14 cellular contexts compared by ENCODE assay signal in the genomic region with DNA sequence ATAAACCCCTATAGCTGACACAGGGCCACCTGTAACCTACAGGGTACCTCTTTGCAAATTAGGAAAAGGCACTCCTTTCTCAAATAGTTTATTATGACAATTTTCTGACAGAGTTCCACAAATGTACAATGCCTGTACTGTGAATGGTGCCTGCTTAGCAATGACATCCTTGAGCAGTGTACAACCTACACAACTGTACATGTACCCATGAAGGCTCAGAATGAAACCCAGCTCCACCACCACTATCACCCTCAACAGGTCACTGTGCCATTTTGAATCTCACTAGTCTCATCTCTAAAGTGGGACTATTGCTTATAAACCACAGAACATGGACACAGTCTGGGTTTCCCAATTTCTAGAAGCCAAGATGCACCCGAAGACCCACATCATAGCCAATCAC. TPM values are rescaled to one million over a fixed set of nuclear protein-coding genes. Genes with fewer than 3 reads are reported as not detected.
DNase-seq lines count a peak whose midpoint lies in the region; ATAC-seq and TF ChIP-seq lines count a peak whose summit lies in the region.
"Had no signal": no experiment of that assay in that cellular context is flagged by ENCODE, and none has a peak within 500 bp of the region (broad histone marks: within the 10 kb centered on the region; RNA-seq: fewer than 3 reads in every experiment).

No MANE protein-coding gene starts in this region.

- H3K27ac Mint-ChIP-seq in CD4-positive, CD25-positive, alpha-beta regulatory T cell: peak overlapping the region; percentile 86 to 99 (median 97)
- peak overlapping the region; percentile 93 for H3K27ac Mint-ChIP-seq in CD4-positive, alpha-beta T cell
- H3K27ac Mint-ChIP-seq in WTC11 (peak overlapping the region; percentile 74), nephron progenitor cell (peak overlapping the region; percentile 88)

- no peaks in the 10 kb centered on the region for H3K9me3 ChIP-seq in CD4-positive, CD25-positive, alpha-beta regulatory T cell (ENCODE audit: control insufficient read depth in 2 of 2, low read length in 2 of 2)
- no peaks in the 10 kb centered on the region for H3K9me3 ChIP-seq in CD4-positive, alpha-beta T cell (ENCODE audit: control insufficient read depth, low read length)

- no peaks in the 10 kb centered on the region for H3K27me3 Mint-ChIP-seq in CD4-positive, CD25-positive, alpha-beta regulatory T cell
- no peaks in the 10 kb centered on the region for H3K27me3 Mint-ChIP-seq in CD4-positive, alpha-beta T cell
- H3K27me3 Mint-ChIP-seq in WTC11 (ENCODE audit: low read depth) (no peaks in the 10 kb centered on the region; the same call in 1 of the 2 replicates), nephron progenitor cell (ENCODE audit: low read depth, poor library complexity) (peaks cover 3% of the 10 kb centered on the region)

- intact Hi-C loops in CD4-positive, alpha-beta T cell (cut with DNase I, micrococcal nuclease): loop anchor here in 1 of 2 experiments (10.0 kb wide), 1 partner anchor 361 kb away; a partner anchor contains a TSS

- peaks cover 44% of the 10 kb centered on the region for H3K4me1 ChIP-seq in CD4-positive, CD25-positive, alpha-beta regulatory T cell (ENCODE audit: control insufficient read depth, insufficient read depth, low read length, poor library complexity, severe bottlenecking)
- no peaks in the 10 kb centered on the region for H3K4me1 ChIP-seq in foreskin keratinocyte

- H3K4me3 Mint-ChIP-seq in CD4-positive, CD25-positive, alpha-beta regulatory T cell: no peak overlapping the region
- no peak overlapping the region for H3K4me3 Mint-ChIP-seq in CD4-positive, alpha-beta T cell
- no peak overlapping the region for H3K4me3 Mint-ChIP-seq in WTC11
- no peak overlapping the region for H3K4me3 Mint-ChIP-seq in nephron progenitor cell

- H3K4me3 ChIP-seq in CD4-positive, CD25-positive, alpha-beta regulatory T cell (ENCODE audit: low read depth, low read length): no peak overlapping the region

- no peaks in the 10 kb centered on the region for H3K27me3 ChIP-seq in CD4-positive, CD25-positive, alpha-beta regulatory T cell (ENCODE audit: control insufficient read depth, insufficient read depth, low read length)
- H3K27me3 ChIP-seq in CD4-positive, alpha-beta T cell (ENCODE audit: control insufficient read depth, insufficient read depth, low read length): no peaks in the 10 kb centered on the region
- H3K27me3 ChIP-seq in foreskin keratinocyte: no peaks in the 10 kb centered on the region

- TF ChIP-seq CTCF in CD4-positive, alpha-beta T cell (IDR thresholded peaks at IDR 0.05): no peak
- no peak for TF ChIP-seq CTCF in WTC11 (IDR thresholded peaks at IDR 0.05)
- TF ChIP-seq CTCF in nephron progenitor cell (IDR thresholded peaks at IDR 0.05): no peak
- no peak for TF ChIP-seq CTCF in foreskin keratinocyte (conservative IDR thresholded peaks at IDR 0.05)

- no peak for DNase-seq in CD4-positive, CD25-positive, alpha-beta regulatory T cell
- DNase-seq in CD4-positive, alpha-beta T cell: no peak
- DNase-seq in WTC11 (ENCODE audit: low spot score) (no peak), nephron progenitor cell (no peak), NCI-H2029 treated with DMSO at 0.1 percent for 48 hours (lab: John Stamatoyannopoulos, UW) (no peak), foreskin keratinocyte (no peak)
- DNase-seq: COR-L47, DMS153, EL, Karpas-422, NCI-H1930, NCI-H2171 treated with DMSO at 0.1 percent for 48 hours, NCI-H774 had no signal

- H3K9me3 Mint-ChIP-seq in CD4-positive, CD25-positive, alpha-beta regulatory T cell: no peaks in the 10 kb centered on the region
- H3K9me3 Mint-ChIP-seq in CD4-positive, alpha-beta T cell: no peaks in the 10 kb centered on the region
- H3K9me3 Mint-ChIP-seq in WTC11: no peaks in the 10 kb centered on the region
- H3K9me3 Mint-ChIP-seq in nephron progenitor cell: no peaks in the 10 kb centered on the region

- peaks cover 0 to 85% (median 53%) of the 10 kb centered on the region in 4 donors for H3K4me1 Mint-ChIP-seq in CD4-positive, CD25-positive, alpha-beta regulatory T cell
- peaks cover 57% of the 10 kb centered on the region for H3K4me1 Mint-ChIP-seq in CD4-positive, alpha-beta T cell (ENCODE audit: low read depth)
- H3K4me1 Mint-ChIP-seq in WTC11 (peaks cover 70% of the 10 kb centered on the region), nephron progenitor cell (peaks cover 71% of the 10 kb centered on the region)

- POLR2A ChIA-PET in CD4-positive, alpha-beta T cell (lab: Charles Lee): interaction anchor here (2.1 kb wide), 1 partner anchor 184 kb away, joined by 22 read pairs; no protein-coding TSS in a partner anchor
- POLR2A ChIA-PET in WTC11 (lab: Charles Lee): interaction anchor here (0.6 to 1.7 kb wide), 5 partner anchors 79 to 98 kb away, joined by 3 to 7 read pairs (median 4); no protein-coding TSS in a partner anchor

- H3K36me3 ChIP-seq in CD4-positive, CD25-positive, alpha-beta regulatory T cell (ENCODE audit: control insufficient read depth, insufficient read depth, low read length): peaks cover 11% of the 10 kb centered on the region

- H3K36me3 Mint-ChIP-seq in CD4-positive, CD25-positive, alpha-beta regulatory T cell: peaks cover 44% of the 10 kb centered on the region
- H3K36me3 Mint-ChIP-seq in CD4-positive, alpha-beta T cell (ENCODE audit: low read depth): peaks cover 10% of the 10 kb centered on the region
- H3K36me3 Mint-ChIP-seq in WTC11: peaks cover 97% of the 10 kb centered on the region
- H3K36me3 Mint-ChIP-seq in nephron progenitor cell (ENCODE audit: low read depth): peaks cover 60% of the 10 kb centered on the region

- CTCF ChIA-PET in CD4-positive, alpha-beta T cell (lab: Charles Lee): interaction anchor here (3.1 kb wide), 1 partner anchor 9 kb away, joined by 25 read pairs; a partner anchor contains a TSS
- CTCF ChIA-PET in WTC11 (lab: Charles Lee): interaction anchor here (1.8 to 8.6 kb wide), 10 partner anchors 11 to 265 kb away, joined by 4 to 226 read pairs (median 16); a partner anchor contains a TSS

- ATAC-seq in CD4-positive, CD25-positive, alpha-beta regulatory T cell (ENCODE audit: low read depth in 2 of 2): no peak
- no peak for ATAC-seq in CD4-positive, alpha-beta T cell (ENCODE audit: poor library complexity)
- no peak for ATAC-seq in WTC11
- no peak for ATAC-seq in GM19023 (IDR thresholded peaks at IDR 0.05; ENCODE audit: unreplicated experiment)
- ATAC-seq in foreskin keratinocyte: no peak

- peak overlapping the region; percentile 7 for H3K27ac ChIP-seq in CD4-positive, CD25-positive, alpha-beta regulatory T cell (ENCODE audit: insufficient read depth, low read length, poor library complexity, severe bottlenecking)
- H3K27ac ChIP-seq in CD4-positive, alpha-beta T cell (ENCODE audit: low read depth, low read length): peak overlapping the region; percentile 39
- no peak overlapping the region for H3K27ac ChIP-seq in foreskin keratinocyte

TF ChIP-seq in WTC11, 78 proteins besides CTCF, POLR2A, EP300 and RAD21:
- TF ChIP-seq, protein P1, sequence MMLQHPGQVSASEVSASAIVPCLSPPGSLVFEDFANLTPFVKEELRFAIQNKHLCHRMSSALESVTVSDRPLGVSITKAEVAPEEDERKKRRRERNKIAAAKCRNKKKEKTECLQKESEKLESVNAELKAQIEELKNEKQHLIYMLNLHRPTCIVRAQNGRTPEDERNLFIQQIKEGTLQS (CRISPR knock-in tag; conservative IDR thresholded peaks at IDR 0.05): no peak
- TF ChIP-seq, protein P2, sequence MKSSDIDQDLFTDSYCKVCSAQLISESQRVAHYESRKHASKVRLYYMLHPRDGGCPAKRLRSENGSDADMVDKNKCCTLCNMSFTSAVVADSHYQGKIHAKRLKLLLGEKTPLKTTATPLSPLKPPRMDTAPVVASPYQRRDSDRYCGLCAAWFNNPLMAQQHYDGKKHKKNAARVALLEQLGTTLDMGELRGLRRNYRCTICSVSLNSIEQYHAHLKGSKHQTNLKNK (CRISPR knock-in tag; IDR thresholded peaks at IDR 0.05): no peak
- TF ChIP-seq SOX15 (CRISPR knock-in tag; IDR thresholded peaks at IDR 0.05) (no peak), GTF2I (CRISPR knock-in tag; conservative IDR thresholded peaks at IDR 0.05) (no peak), TEAD1 (CRISPR knock-in tag; IDR thresholded peaks at IDR 0.05) (no peak), CBFB (CRISPR knock-in tag; IDR thresholded peaks at IDR 0.05; ENCODE audit: low read depth) (no peak)
- TF ChIP-seq, protein P3, sequence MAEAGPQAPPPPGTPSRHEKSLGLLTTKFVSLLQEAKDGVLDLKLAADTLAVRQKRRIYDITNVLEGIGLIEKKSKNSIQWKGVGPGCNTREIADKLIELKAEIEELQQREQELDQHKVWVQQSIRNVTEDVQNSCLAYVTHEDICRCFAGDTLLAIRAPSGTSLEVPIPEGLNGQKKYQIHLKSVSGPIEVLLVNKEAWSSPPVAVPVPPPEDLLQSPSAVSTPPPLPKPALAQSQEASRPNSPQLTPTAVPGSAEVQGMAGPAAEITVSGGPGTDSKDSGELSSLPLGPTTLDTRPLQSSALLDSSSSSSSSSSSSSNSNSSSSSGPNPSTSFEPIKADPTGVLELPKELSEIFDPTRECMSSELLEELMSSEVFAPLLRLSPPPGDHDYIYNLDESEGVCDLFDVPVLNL (CRISPR knock-in tag; IDR thresholded peaks at IDR 0.05; ENCODE audit: borderline replicate concordance, low read depth): no peak
- TF ChIP-seq, protein P4, sequence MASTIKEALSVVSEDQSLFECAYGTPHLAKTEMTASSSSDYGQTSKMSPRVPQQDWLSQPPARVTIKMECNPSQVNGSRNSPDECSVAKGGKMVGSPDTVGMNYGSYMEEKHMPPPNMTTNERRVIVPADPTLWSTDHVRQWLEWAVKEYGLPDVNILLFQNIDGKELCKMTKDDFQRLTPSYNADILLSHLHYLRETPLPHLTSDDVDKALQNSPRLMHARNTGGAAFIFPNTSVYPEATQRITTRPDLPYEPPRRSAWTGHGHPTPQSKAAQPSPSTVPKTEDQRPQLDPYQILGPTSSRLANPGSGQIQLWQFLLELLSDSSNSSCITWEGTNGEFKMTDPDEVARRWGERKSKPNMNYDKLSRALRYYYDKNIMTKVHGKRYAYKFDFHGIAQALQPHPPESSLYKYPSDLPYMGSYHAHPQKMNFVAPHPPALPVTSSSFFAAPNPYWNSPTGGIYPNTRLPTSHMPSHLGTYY (CRISPR knock-in tag; IDR thresholded peaks at IDR 0.05): no peak

RNA-seq across cellular contexts. Expression of a gene that starts 7.0 kb away (rescaled TPM):
- 149 TPM for total RNA-seq in CD4-positive, CD25-positive, alpha-beta regulatory T cell
- polyA plus RNA-seq in CD4-positive, CD25-positive, alpha-beta regulatory T cell: 10 to 100 TPM; 14.0 to 15.4 (median 14.4) TPM
- 10 to 100 TPM; 87.9 to 93.0 TPM for total RNA-seq in CD4-positive, alpha-beta T cell
- 719 to 847 TPM (median 814 TPM) in 3 replicates for total RNA-seq in WTC11 (2021)
- 38.2 and 85.4 TPM in 2 replicates for total RNA-seq in foreskin keratinocyte
- 57.2 and 120 TPM in 2 replicates for polyA plus RNA-seq in foreskin keratinocyte

RNA-seq across cellular contexts. Expression of a gene that starts 10.8 kb away (rescaled TPM):
- 251 TPM for total RNA-seq in CD4-positive, CD25-positive, alpha-beta regulatory T cell
- 100 to 1,000 TPM in 1 of 4 donors, 10 to 100 TPM in 3; 76.8 to 108 (median 93.3) TPM for polyA plus RNA-seq in CD4-positive, CD25-positive, alpha-beta regulatory T cell
- 10 to 100 TPM; 79.0 to 80.2 TPM for total RNA-seq in CD4-positive, alpha-beta T cell
- 50.6 to 65.9 TPM (median 65.2 TPM) in 3 replicates for total RNA-seq in WTC11 (2021)
- total RNA-seq in foreskin keratinocyte: 5.4 and 6.0 TPM in 2 replicates
- 6.2 and 6.7 TPM in 2 replicates for polyA plus RNA-seq in foreskin keratinocyte
